Comparison of ENCODE assay signal across 11 cellular contexts in genomic region chr12:92794814-92795213, GRCh38.
"Had no signal": no experiment of that assay in that cellular context is flagged by ENCODE, and none has a peak within 500 bp of the region (broad histone marks: within the 10 kb centered on the region; RNA-seq: fewer than 3 reads in every experiment).

No MANE protein-coding gene starts in this region.

- DNase-seq: GM23248, GOT3, H7, H9, HCEC 1CT, HFFc6 had no signal

- FAIRE-seq: H1, H54 had no signal

- H3K4me3 Mint-ChIP-seq: GM23338, H9, HFFc6 had no signal

- H3K27ac Mint-ChIP-seq: GM23338, H9, HFFc6 had no signal

- H3K9me3 ChIP-seq: HAP-1 had no signal

- H3K4me3 ChIP-seq: GM23248, GM23338, HAP-1 had no signal

- H3K4me2 ChIP-seq: GM23338 had no signal

- H3K4me1 Mint-ChIP-seq: GM23338, H9 had no signal

- H3K4me1 ChIP-seq: HAP-1 had no signal

- H3K27ac ChIP-seq: GM23248 had no signal

- H3K9ac ChIP-seq: GM23248 had no signal

- ATAC-seq: GM23338, HCT116 had no signal

- H2AFZ ChIP-seq: GM23248, GM23338 had no signal
